In the genomic region with DNA sequence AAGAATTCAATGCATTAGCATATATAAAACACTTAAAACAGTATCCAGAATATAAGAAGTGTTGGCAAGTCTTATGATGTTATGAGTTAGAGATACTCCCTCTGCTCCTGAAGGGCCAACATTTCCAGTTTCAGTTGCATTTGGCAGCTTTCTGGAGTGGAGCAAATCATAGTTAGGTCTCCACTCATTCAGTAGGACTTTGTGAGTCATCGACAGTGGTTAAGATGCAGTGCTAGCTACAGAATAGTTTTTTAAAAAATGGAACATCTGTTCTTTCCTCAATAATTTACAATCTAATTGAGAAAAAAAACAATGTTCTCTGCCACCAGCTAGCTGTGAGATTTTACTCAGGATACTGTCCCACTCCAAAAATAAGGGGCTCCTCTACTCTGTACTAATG, we compare ENCODE assay signal across 1 cellular context.
TF ChIP-seq lines count a peak whose summit lies in the region.

No MANE protein-coding gene starts in this region.

TF ChIP-seq in SK-N-SH, 30 proteins besides CTCF, POLR2A, EP300 and RAD21 (continued from another document):
- TF ChIP-seq RXRA (IDR thresholded peaks at IDR 0.05; ENCODE audit: borderline replicate concordance, low read depth): no peak
- no peak for TF ChIP-seq YY1 (IDR thresholded peaks at IDR 0.05; ENCODE audit: low read depth)
- TF ChIP-seq FOXJ3 (CRISPR knock-in tag; IDR thresholded peaks at IDR 0.05): no peak
- no peak for TF ChIP-seq GABPA (IDR thresholded peaks at IDR 0.05; ENCODE audit: low read depth)
- no peak for TF ChIP-seq SIN3A (IDR thresholded peaks at IDR 0.05; ENCODE audit: borderline replicate concordance, low read depth, low read length)
- no peak for TF ChIP-seq MXI1 (IDR thresholded peaks at IDR 0.05; ENCODE audit: low read depth, low read length)
- TF ChIP-seq, protein P1, sequence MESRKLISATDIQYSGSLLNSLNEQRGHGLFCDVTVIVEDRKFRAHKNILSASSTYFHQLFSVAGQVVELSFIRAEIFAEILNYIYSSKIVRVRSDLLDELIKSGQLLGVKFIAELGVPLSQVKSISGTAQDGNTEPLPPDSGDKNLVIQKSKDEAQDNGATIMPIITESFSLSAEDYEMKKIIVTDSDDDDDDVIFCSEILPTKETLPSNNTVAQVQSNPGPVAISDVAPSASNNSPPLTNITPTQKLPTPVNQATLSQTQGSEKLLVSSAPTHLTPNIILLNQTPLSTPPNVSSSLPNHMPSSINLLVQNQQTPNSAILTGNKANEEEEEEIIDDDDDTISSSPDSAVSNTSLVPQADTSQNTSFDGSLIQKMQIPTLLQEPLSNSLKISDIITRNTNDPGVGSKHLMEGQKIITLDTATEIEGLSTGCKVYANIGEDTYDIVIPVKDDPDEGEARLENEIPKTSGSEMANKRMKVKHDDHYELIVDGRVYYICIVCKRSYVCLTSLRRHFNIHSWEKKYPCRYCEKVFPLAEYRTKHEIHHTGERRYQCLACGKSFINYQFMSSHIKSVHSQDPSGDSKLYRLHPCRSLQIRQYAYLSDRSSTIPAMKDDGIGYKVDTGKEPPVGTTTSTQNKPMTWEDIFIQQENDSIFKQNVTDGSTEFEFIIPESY (IDR thresholded peaks at IDR 0.05; ENCODE audit: borderline replicate concordance, low read depth): no peak
- no peak for TF ChIP-seq USF1 (IDR thresholded peaks at IDR 0.05; ENCODE audit: borderline replicate concordance, low read depth)
- TF ChIP-seq GATA2 (CRISPR knock-in tag; IDR thresholded peaks at IDR 0.05): no peak
